ENCODE assay signal across 2 cellular contexts in genomic region chr1:246691622-246692495, GRCh38.
A peak's percentile ranks its signal among the peaks of the same experiment; 100 is the strongest.
TF ChIP-seq lines count a peak whose summit lies in the region.

No MANE protein-coding gene starts in this region.

TF ChIP-seq in GM23338, 12 proteins besides CTCF, POLR2A, EP300 and RAD21 (continued from another document):
- TF ChIP-seq NANOG (IDR thresholded peaks at IDR 0.05; ENCODE audit: borderline replicate concordance): no peak
- no peak for TF ChIP-seq EZH2phosphoT487 (IDR thresholded peaks at IDR 0.05; ENCODE audit: unreplicated experiment)
- TF ChIP-seq ZNF462 (CRISPR knock-in tag; IDR thresholded peaks at IDR 0.05): no peak
- no peak for TF ChIP-seq ZNF114 (CRISPR knock-in tag; IDR thresholded peaks at IDR 0.05)
- TF ChIP-seq JUNB (IDR thresholded peaks at IDR 0.05; ENCODE audit: unreplicated experiment): no peak
- no peak for TF ChIP-seq REST (IDR thresholded peaks at IDR 0.05; ENCODE audit: unreplicated experiment)
- no peak for TF ChIP-seq EZH2 (IDR thresholded peaks at IDR 0.05; ENCODE audit: low read depth, unreplicated experiment)
- no peak for TF ChIP-seq STAT1 (IDR thresholded peaks at IDR 0.05; ENCODE audit: unreplicated experiment)
- no peak for TF ChIP-seq ZNF331 (CRISPR knock-in tag; IDR thresholded peaks at IDR 0.05; ENCODE audit: low read depth)
- TF ChIP-seq POLR2AphosphoS5 (IDR thresholded peaks at IDR 0.05; ENCODE audit: low read depth): no peak
- no peak for TF ChIP-seq ETS1 (IDR thresholded peaks at IDR 0.05)

TF ChIP-seq in GM12878, 131 proteins besides CTCF, POLR2A, EP300 and RAD21 (continued from another document):
- TF ChIP-seq BMI1 (IDR thresholded peaks at IDR 0.05; ENCODE audit: borderline replicate concordance) (peak; percentile 74), EGR1 (IDR thresholded peaks at IDR 0.05; ENCODE audit: borderline replicate concordance in 1 of 2, low read depth in 2 of 2, low read length in 2 of 2) (no peak), PKNOX1 (IDR thresholded peaks at IDR 0.05) (no peak), HDAC2 (IDR thresholded peaks at IDR 0.05) (no peak)
